Comparison of ENCODE assay signal across 1 cellular context in the genomic region with DNA sequence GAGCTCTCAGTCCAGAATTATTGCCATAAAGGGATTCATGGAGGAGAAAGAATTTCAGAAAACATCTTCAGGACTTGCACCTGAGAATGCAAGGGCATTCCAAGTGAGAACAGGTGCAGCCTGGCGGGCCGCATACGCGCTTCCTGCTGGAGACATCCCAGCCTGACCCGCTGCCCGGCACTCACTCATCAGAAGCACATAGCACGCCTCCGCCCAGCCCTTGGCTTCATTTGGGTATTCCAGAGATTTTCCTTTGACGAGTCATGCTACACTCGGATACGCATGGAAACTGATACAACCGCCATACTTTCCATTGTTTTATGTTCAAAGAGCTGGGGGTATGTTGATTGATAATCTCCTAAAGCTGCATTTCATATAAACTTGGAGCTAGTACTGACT.
TF ChIP-seq lines count a peak whose summit lies in the region.

No MANE protein-coding gene starts in this region.

TF ChIP-seq in IMR-90, 13 proteins besides CTCF, POLR2A, EP300 and RAD21:
- no peak for TF ChIP-seq CHD1 (IDR thresholded peaks at IDR 0.05; ENCODE audit: low read depth, low read length)
- TF ChIP-seq FOS (IDR thresholded peaks at IDR 0.05; ENCODE audit: low read depth, low read length) = no peak
- TF ChIP-seq, protein P1, sequence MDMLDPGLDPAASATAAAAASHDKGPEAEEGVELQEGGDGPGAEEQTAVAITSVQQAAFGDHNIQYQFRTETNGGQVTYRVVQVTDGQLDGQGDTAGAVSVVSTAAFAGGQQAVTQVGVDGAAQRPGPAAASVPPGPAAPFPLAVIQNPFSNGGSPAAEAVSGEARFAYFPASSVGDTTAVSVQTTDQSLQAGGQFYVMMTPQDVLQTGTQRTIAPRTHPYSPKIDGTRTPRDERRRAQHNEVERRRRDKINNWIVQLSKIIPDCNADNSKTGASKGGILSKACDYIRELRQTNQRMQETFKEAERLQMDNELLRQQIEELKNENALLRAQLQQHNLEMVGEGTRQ (IDR thresholded peaks at IDR 0.05; ENCODE audit: low read depth, low read length) = no peak
- TF ChIP-seq MAFK (IDR thresholded peaks at IDR 0.05; ENCODE audit: low read depth, low read length) = no peak
- no peak for TF ChIP-seq SMC3 (IDR thresholded peaks at IDR 0.05; ENCODE audit: low read depth, low read length)
- TF ChIP-seq BHLHE40 (IDR thresholded peaks at IDR 0.05; ENCODE audit: low read depth, low read length) = no peak
- no peak for TF ChIP-seq RFX5 (IDR thresholded peaks at IDR 0.05; ENCODE audit: low read depth, low read length)
- no peak for TF ChIP-seq MAZ (IDR thresholded peaks at IDR 0.05; ENCODE audit: borderline replicate concordance, low read depth, low read length)
- TF ChIP-seq CEBPB (IDR thresholded peaks at IDR 0.05; ENCODE audit: low read depth, low read length) = no peak
- TF ChIP-seq RCOR1 (IDR thresholded peaks at IDR 0.05; ENCODE audit: insufficient replicate concordance, low read length) = no peak
- TF ChIP-seq MXI1 (IDR thresholded peaks at IDR 0.05; ENCODE audit: borderline replicate concordance, low read depth, low read length) = no peak
- TF ChIP-seq NFE2L2 (IDR thresholded peaks at IDR 0.05; ENCODE audit: low read depth, low read length) = no peak
- TF ChIP-seq, protein P2, sequence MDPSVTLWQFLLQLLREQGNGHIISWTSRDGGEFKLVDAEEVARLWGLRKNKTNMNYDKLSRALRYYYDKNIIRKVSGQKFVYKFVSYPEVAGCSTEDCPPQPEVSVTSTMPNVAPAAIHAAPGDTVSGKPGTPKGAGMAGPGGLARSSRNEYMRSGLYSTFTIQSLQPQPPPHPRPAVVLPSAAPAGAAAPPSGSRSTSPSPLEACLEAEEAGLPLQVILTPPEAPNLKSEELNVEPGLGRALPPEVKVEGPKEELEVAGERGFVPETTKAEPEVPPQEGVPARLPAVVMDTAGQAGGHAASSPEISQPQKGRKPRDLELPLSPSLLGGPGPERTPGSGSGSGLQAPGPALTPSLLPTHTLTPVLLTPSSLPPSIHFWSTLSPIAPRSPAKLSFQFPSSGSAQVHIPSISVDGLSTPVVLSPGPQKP (IDR thresholded peaks at IDR 0.05; ENCODE audit: borderline replicate concordance, low read depth, low read length) = no peak
TF ChIP-seq in IMR-90: peak in this region for 0.
